Comparison of ENCODE assay signal across 8 cellular contexts in the genomic region with DNA sequence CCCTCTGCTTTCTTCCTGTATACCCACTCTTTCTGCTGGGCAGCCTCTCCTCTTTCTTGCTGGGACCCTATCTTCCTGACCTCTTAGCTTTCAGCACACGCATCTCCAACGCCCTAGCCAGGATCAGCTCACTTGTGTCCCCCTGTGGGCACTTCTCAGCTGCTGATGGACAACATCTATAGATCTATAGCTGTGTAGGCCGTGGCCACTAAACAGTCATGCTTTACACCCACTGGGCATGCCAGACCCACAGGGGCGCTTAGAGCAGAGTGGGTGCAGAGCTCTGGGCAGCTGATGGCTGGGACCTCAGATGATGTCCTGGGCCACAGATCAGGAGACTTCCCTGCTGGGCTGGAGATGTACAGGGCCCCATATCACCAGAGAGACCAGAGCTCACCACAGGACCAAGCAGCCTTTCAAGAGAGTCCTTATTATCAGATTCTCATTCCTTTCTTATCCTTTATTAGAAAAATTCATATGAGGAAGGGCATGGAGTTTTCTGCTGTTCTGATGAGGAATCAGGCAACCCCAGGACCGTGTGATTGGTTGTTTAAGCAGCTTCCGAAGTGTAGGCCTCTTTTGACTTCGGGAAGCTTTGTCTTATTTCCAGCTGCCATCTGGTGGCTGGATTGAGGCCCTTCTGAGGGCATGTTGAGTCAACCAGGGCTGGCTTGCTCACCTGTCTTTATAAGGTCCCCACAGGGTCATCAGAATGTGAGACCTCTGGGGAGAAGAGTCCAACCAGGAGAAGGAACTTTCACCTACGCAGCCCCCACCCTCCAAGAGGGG.
DNase-seq lines count a peak whose midpoint lies in the region; ATAC-seq, FAIRE-seq and TF ChIP-seq lines count a peak whose summit lies in the region.

No MANE protein-coding gene starts in this region.

- CTCF ChIA-PET in endothelial cell of umbilical vein (lab: Charles Lee) = interaction anchor here (0.7 to 7.1 kb wide), 68 partner anchors 9 to 467 kb away, joined by 3 to 486 read pairs (median 6); partner anchors contain the start of genes DUSP18, GAL3ST1, OSBP2 and PES1

- no peaks in the 10 kb centered on the region for H3K4me1 ChIP-seq in endothelial cell of umbilical vein (ENCODE audit: control insufficient read depth, extremely low read depth, insufficient read depth, low read length)
- H3K4me1 ChIP-seq in mucosa of descending colon (ENCODE audit: low read depth) = no peaks in the 10 kb centered on the region

- BruUV-seq in endothelial cell of umbilical vein (replicated peaks; lab: Mats Ljungman, UMichigan) = no TSS peak

- TF ChIP-seq CTCF in endothelial cell of umbilical vein (IDR thresholded peaks at IDR 0.05; ENCODE audit: extremely low read depth in 1 of 2, insufficient read depth in 1 of 2, low read depth in 1 of 2, low read length in 2 of 2) (peak; percentile 81 to 82), mucosa of descending colon (IDR thresholded peaks at IDR 0.05) (peak; percentile 19)

- H3K9me3 ChIP-seq in endothelial cell of umbilical vein (replicated peaks; ENCODE audit: control insufficient read depth, insufficient read depth, low read length) = no peaks in the 10 kb centered on the region
- H3K9me3 ChIP-seq in mucosa of descending colon = no peaks in the 10 kb centered on the region

- dilution Hi-C loops in endothelial cell of umbilical vein (cut with MboI; ENCODE audit: extremely low pct_ligation_motif_present, low sequenced_read_pairs) = no loop called here

- no peak overlapping the region for H3K4me2 ChIP-seq in endothelial cell of umbilical vein (ENCODE audit: insufficient read depth, low read length)

- no peaks in the 10 kb centered on the region for H4K20me1 ChIP-seq in endothelial cell of umbilical vein (replicated peaks; ENCODE audit: control insufficient read depth, extremely low read depth, insufficient read depth, low read length)

- intact Hi-C loops in endothelial cell of umbilical vein (cut with micrococcal nuclease) (loop anchor here (1.0 kb wide), 5 partner anchors 61 to 310 kb away; partner anchors contain the start of genes OSBP2 and TCN2), mucosa of descending colon (cut with DNase I, micrococcal nuclease) (loop anchor here (1.0 to 5.0 kb wide), 2 partner anchors 121 to 123 kb away; no protein-coding TSS in a partner anchor)

- peak; percentile 89 for ATAC-seq in mucosa of descending colon
- no peak for ATAC-seq in GM18519 (IDR thresholded peaks at IDR 0.05; ENCODE audit: low FRiP score, unreplicated experiment)

- TF ChIP-seq POLR2A in GM12892 (IDR thresholded peaks at IDR 0.05; ENCODE audit: low read depth, low read length) = no peak
- no peak for TF ChIP-seq POLR2A in endothelial cell of umbilical vein (IDR thresholded peaks at IDR 0.05; ENCODE audit: low read depth, low read length)

- H3K9me1 ChIP-seq in endothelial cell of umbilical vein (replicated peaks; ENCODE audit: control insufficient read depth, extremely low read depth, insufficient read depth, low read length) = no peaks in the 10 kb centered on the region

- no peaks in the 10 kb centered on the region for H3K79me2 ChIP-seq in endothelial cell of umbilical vein (ENCODE audit: control insufficient read depth, insufficient read depth, low read length)

- H3K36me3 ChIP-seq in endothelial cell of umbilical vein (ENCODE audit: control insufficient read depth in 2 of 2, extremely low read depth in 1 of 2, insufficient read depth in 2 of 2, low read length in 2 of 2) = no peaks in the 10 kb centered on the region
- no peaks in the 10 kb centered on the region for H3K36me3 ChIP-seq in mucosa of descending colon (ENCODE audit: low read depth)

- H2AFZ ChIP-seq in endothelial cell of umbilical vein (ENCODE audit: low read depth, low read length) = peak overlapping the region; percentile 4

- H3K4me3 ChIP-seq in endothelial cell of umbilical vein (replicated peaks in 1 of 3; ENCODE audit: insufficient read depth in 1 of 3, low read depth in 1 of 3, low read length in 3 of 3) (no peak overlapping the region), mucosa of descending colon (no peak overlapping the region)

- POLR2A ChIA-PET in endothelial cell of umbilical vein (lab: Charles Lee) = interaction anchor here (0.6 to 1.9 kb wide), 5 partner anchors 25 to 148 kb away, joined by 3 to 9 read pairs (median 6); partner anchors contain the start of genes SLC35E4 and TCN2

- no peaks in the 10 kb centered on the region for H3K27me3 ChIP-seq in endothelial cell of umbilical vein (ENCODE audit: control insufficient read depth in 2 of 2, insufficient read depth in 2 of 2, low read length in 2 of 2)

- DNase-seq in AG08396 (ENCODE audit: low spot score) (peak; percentile 87), GM12892 (ENCODE audit: insufficient read length) (peak; percentile 58), NCI-H345 (lab: John Stamatoyannopoulos, UW) (peak; percentile 36), endothelial cell of umbilical vein (ENCODE audit: low read depth, low spot score) (peak; percentile 72), mucosa of descending colon (peak in 2 of 3 donors; percentile 66 to 81)
- DNase-seq in activated CD4-positive, alpha-beta T cell treated with anti-CD3 and anti-CD28 coated beads, Interleukin-2, amount 50 U/mL, for 4 hours = peak; percentile 36 to 40
- DNase-seq in stimulated activated naive CD4-positive, alpha-beta T cell treated with Interleukin-2 at 50 U/mL for 16 hours (lab: John Stamatoyannopoulos, UW) = peak; percentile 34

- FAIRE-seq in GM12892 (lab: Jason Lieb, UNC) = peak; percentile 72
- peak; percentile 94 for FAIRE-seq in endothelial cell of umbilical vein (lab: Jason Lieb, UNC)

- H3K27ac ChIP-seq in endothelial cell of umbilical vein (ENCODE audit: insufficient read depth, low read depth, low read length) = no peak overlapping the region

- H3K9ac ChIP-seq in endothelial cell of umbilical vein (replicated peaks; ENCODE audit: extremely low read depth, insufficient read depth, low read length) = no peak overlapping the region

TF ChIP-seq in endothelial cell of umbilical vein, 7 proteins besides CTCF, POLR2A, EP300 and RAD21:
- TF ChIP-seq MYC (IDR thresholded peaks at IDR 0.05; ENCODE audit: low read depth, low read length) (no peak), POLR2AphosphoS5 (IDR thresholded peaks at IDR 0.05; ENCODE audit: insufficient read depth, low read depth, low read length) (no peak), MAX (IDR thresholded peaks at IDR 0.05; ENCODE audit: insufficient read depth, insufficient read length) (no peak), JUN (IDR thresholded peaks at IDR 0.05; ENCODE audit: borderline replicate concordance, insufficient read depth, insufficient read length, low read depth) (no peak), GATA2 (IDR thresholded peaks at IDR 0.05; ENCODE audit: insufficient read depth, insufficient read length, low read depth, low read length) (no peak), FOS (IDR thresholded peaks at IDR 0.05; ENCODE audit: borderline replicate concordance, insufficient read depth, low read length) (no peak), EZH2 (IDR thresholded peaks at IDR 0.05; ENCODE audit: borderline replicate concordance, low read depth, low read length, severe bottlenecking) (no peak)

Comparison
In these comparisons a context has a peak if more than half of its experiments do, and no peak if none do; other contexts are left out.
1. DNase-seq: peak in every context shown above with its lines; median percentile 87 in AG08396; 74 in mucosa of descending colon; 72 in endothelial cell of umbilical vein; 58 in GM12892; 38 in activated CD4-positive, alpha-beta T cell treated with anti-CD3 and anti-CD28 coated beads, Interleukin-2, amount 50 U/mL, for 4 hours; 36 in NCI-H345; 34 in stimulated activated naive CD4-positive, alpha-beta T cell treated with Interleukin-2 at 50 U/mL for 16 hours.